Comparison of ENCODE assay signal across 12 cellular contexts in genomic region chr7:80884511-80885195, GRCh38. TPM values are rescaled to one million over a fixed set of nuclear protein-coding genes. Genes with fewer than 3 reads are reported as not detected.
DNase-seq lines count a peak whose midpoint lies in the region; ATAC-seq, FAIRE-seq and TF ChIP-seq lines count a peak whose summit lies in the region.
"Had no signal": no experiment of that assay in that cellular context is flagged by ENCODE, and none has a peak within 500 bp of the region (broad histone marks: within the 10 kb centered on the region; RNA-seq: fewer than 3 reads in every experiment).

No MANE protein-coding gene starts in this region.

- H3K27ac ChIP-seq in HCT116 (ENCODE audit: low read depth, low read length) (peak overlapping the region; percentile 83), ascending aorta (peak overlapping the region; percentile 68 to 70), keratinocyte (ENCODE audit: control insufficient read depth, insufficient read depth, low read length) (peak overlapping the region; percentile 62), smooth muscle cell (ENCODE audit: low read depth) (peak overlapping the region; percentile 98)

- no peaks in the 10 kb centered on the region; the same call in 1 of the 2 replicates for H3K79me2 ChIP-seq in HCT116 (ENCODE audit: insufficient read depth, low read length)
- peaks cover 36% of the 10 kb centered on the region for H3K79me2 ChIP-seq in keratinocyte (ENCODE audit: control insufficient read depth, insufficient read depth, low read length)
- no peaks in the 10 kb centered on the region for H3K79me2 ChIP-seq in smooth muscle cell (ENCODE audit: low read depth)

- no peak for TF ChIP-seq RAD21 in HCT116 (IDR thresholded peaks at IDR 0.05; ENCODE audit: low read depth)

- no peak for ATAC-seq in HCT116
- ATAC-seq in T-helper 17 cell, result no peak
- ATAC-seq in activated CD8-positive, alpha-beta T cell treated with anti-CD3 and anti-CD28 coated beads for 36 hours, result no peak

- peak overlapping the region in 1 of 2 experiments; percentile 15; a peak in 1 of 4 replicates for H3K4me3 ChIP-seq in HCT116 (replicated peaks in 1 of 2; ENCODE audit: low read depth in 1 of 2, low read length in 2 of 2)
- H3K4me3 ChIP-seq in ascending aorta, result no peak overlapping the region
- H3K4me3 ChIP-seq in keratinocyte (ENCODE audit: control insufficient read depth in 2 of 3, extremely low read depth in 1 of 3, insufficient read depth in 2 of 3, low read depth in 1 of 3, low read length in 3 of 3), result no peak overlapping the region
- H3K4me3 ChIP-seq in smooth muscle cell, result peak overlapping the region; percentile 16
- H3K4me3 ChIP-seq: adrenal gland, spleen had no signal

- no peaks in the 10 kb centered on the region for H3K9me1 ChIP-seq in keratinocyte (ENCODE audit: control insufficient read depth, extremely low read depth, insufficient read depth, low read length)

- BruUV-seq in HCT116 (replicated peaks; lab: Mats Ljungman, UMichigan), result no TSS peak

- H3K9ac ChIP-seq in HCT116 (ENCODE audit: low read length) (peak overlapping the region; percentile 24), keratinocyte (ENCODE audit: control insufficient read depth, extremely low read depth, insufficient read depth, low read length) (peak overlapping the region; percentile 19), smooth muscle cell (ENCODE audit: low read depth) (peak overlapping the region; percentile 15)

- H3K9me3 ChIP-seq in HCT116 (ENCODE audit: control insufficient read depth in 1 of 2, insufficient read depth in 1 of 2, low read depth in 1 of 2, low read length in 2 of 2) (no peaks in the 10 kb centered on the region), ascending aorta (no peaks in the 10 kb centered on the region), keratinocyte (ENCODE audit: control insufficient read depth, low read depth, low read length) (no peaks in the 10 kb centered on the region), smooth muscle cell (replicated peaks; ENCODE audit: low read depth) (no peaks in the 10 kb centered on the region), T-helper 17 cell (ENCODE audit: control insufficient read depth, low read length, poor library complexity, severe bottlenecking) (no peaks in the 10 kb centered on the region)
- H3K9me3 ChIP-seq: adrenal gland, spleen had no signal

- H3K4me1 Mint-ChIP-seq in T-helper 17 cell, result no peaks in the 10 kb centered on the region
- peaks cover 3% of the 10 kb centered on the region for H3K4me1 Mint-ChIP-seq in activated CD8-positive, alpha-beta T cell treated with anti-CD3 and anti-CD28 coated beads for 36 hours (ENCODE audit: low read depth)
- H3K4me1 Mint-ChIP-seq: CD4-positive, CD25-positive, alpha-beta regulatory T cell had no signal

- H3K36me3 Mint-ChIP-seq in T-helper 17 cell (ENCODE audit: low read depth), result no peaks in the 10 kb centered on the region
- H3K36me3 Mint-ChIP-seq in activated CD8-positive, alpha-beta T cell treated with anti-CD3 and anti-CD28 coated beads for 36 hours (ENCODE audit: low read depth), result no peaks in the 10 kb centered on the region
- H3K36me3 Mint-ChIP-seq: CD4-positive, CD25-positive, alpha-beta regulatory T cell had no signal

- WGBS in smooth muscle cell (ENCODE audit: low lambda C conversion rate), result 36% methylated on average over 6 of the region's 6 CpGs

- H3K4me2 ChIP-seq in HCT116 (ENCODE audit: low read length) (peak overlapping the region; percentile 51), keratinocyte (ENCODE audit: control insufficient read depth, extremely low read depth, insufficient read depth, low read depth, low read length) (no peak overlapping the region), smooth muscle cell (peak overlapping the region; percentile 63)

- no peak overlapping the region for H3K4me3 Mint-ChIP-seq in T-helper 17 cell
- no peak overlapping the region for H3K4me3 Mint-ChIP-seq in activated CD8-positive, alpha-beta T cell treated with anti-CD3 and anti-CD28 coated beads for 36 hours

- no peak for TF ChIP-seq POLR2A in HCT116 (IDR thresholded peaks at IDR 0.05; ENCODE audit: borderline replicate concordance, extremely low read depth, insufficient read depth, insufficient read length)

- H3K9me3 Mint-ChIP-seq in activated CD8-positive, alpha-beta T cell treated with anti-CD3 and anti-CD28 coated beads for 36 hours, result no peaks in the 10 kb centered on the region

- RAD21 ChIA-PET in HCT116 (lab: Charles Lee; ENCODE audit: low non-redundant PET in 1 of 2, low total read pairs in 2 of 2, uncharacterized antibody in 2 of 2, unreplicated experiment in 2 of 2), result no interaction called here

- peaks cover 21% of the 10 kb centered on the region for H3F3A ChIP-seq in smooth muscle cell (ENCODE audit: low read depth)

- H2AFZ ChIP-seq in HCT116 (ENCODE audit: low read depth, low read length, poor library complexity, severe bottlenecking), result peak overlapping the region; percentile 67
- no peak overlapping the region for H2AFZ ChIP-seq in keratinocyte (ENCODE audit: control insufficient read depth, low read length)
- H2AFZ ChIP-seq in smooth muscle cell (ENCODE audit: low read depth), result peak overlapping the region; percentile 76

- POLR2A ChIA-PET in HCT116 (lab: Charles Lee), result no interaction called here
- POLR2A ChIA-PET in activated CD8-positive, alpha-beta T cell treated with anti-CD3 and anti-CD28 coated beads for 36 hours (lab: Charles Lee), result no interaction called here

- H4K20me1 ChIP-seq in HCT116 (ENCODE audit: insufficient read depth) (no peaks in the 10 kb centered on the region), keratinocyte (ENCODE audit: control insufficient read depth, extremely low read depth, insufficient read depth, low read length) (no peaks in the 10 kb centered on the region), smooth muscle cell (ENCODE audit: low read depth) (no peaks in the 10 kb centered on the region)

- H3K36me3 ChIP-seq in HCT116 (ENCODE audit: control insufficient read depth in 1 of 2, insufficient read depth in 2 of 2, low read length in 2 of 2) (no peaks in the 10 kb centered on the region), ascending aorta (no peaks in the 10 kb centered on the region), keratinocyte (ENCODE audit: control insufficient read depth in 2 of 2, extremely low read depth in 1 of 2, insufficient read depth in 2 of 2, low read length in 2 of 2) (peaks cover 2 to 3% of the 10 kb centered on the region in 2 experiments), smooth muscle cell (ENCODE audit: low read depth) (no peaks in the 10 kb centered on the region)
- H3K36me3 ChIP-seq: adrenal gland, spleen had no signal

- no peaks in the 10 kb centered on the region for H3K27me3 Mint-ChIP-seq in T-helper 17 cell
- no peaks in the 10 kb centered on the region for H3K27me3 Mint-ChIP-seq in activated CD8-positive, alpha-beta T cell treated with anti-CD3 and anti-CD28 coated beads for 36 hours
- H3K27me3 Mint-ChIP-seq: CD4-positive, CD25-positive, alpha-beta regulatory T cell had no signal

- dilution Hi-C loops in keratinocyte (cut with MboI; ENCODE audit: extremely low pct_ligation_motif_present, low sequenced_read_pairs), result no loop called here

- intact Hi-C loops in HCT116 (cut with micrococcal nuclease), result no loop called here
- intact Hi-C loops in ascending aorta (cut with DNase I), result loop anchor here (5.0 kb wide), 1 partner anchor 162 kb away; no protein-coding TSS in a partner anchor
- intact Hi-C loops in activated CD8-positive, alpha-beta T cell treated with anti-CD3 and anti-CD28 coated beads for 36 hours (cut with micrococcal nuclease), result no loop called here

- CTCF ChIA-PET in HCT116 (lab: Charles Lee), result no interaction called here
- CTCF ChIA-PET in activated CD8-positive, alpha-beta T cell treated with anti-CD3 and anti-CD28 coated beads for 36 hours (lab: Charles Lee), result interaction anchor here (1.1 kb wide), 1 partner anchor 253 kb away, joined by 3 read pairs; no protein-coding TSS in a partner anchor

- H3K4me1 ChIP-seq in HCT116 (ENCODE audit: control insufficient read depth in 1 of 2, insufficient read depth in 2 of 2, low read length in 2 of 2) (peaks cover 55 to 65% of the 10 kb centered on the region in 2 experiments), ascending aorta (peaks cover 3 to 12% of the 10 kb centered on the region in 2 donors), keratinocyte (ENCODE audit: control insufficient read depth, extremely low read depth, insufficient read depth, low read length) (peaks cover 29% of the 10 kb centered on the region), smooth muscle cell (ENCODE audit: low read depth) (peaks cover 22% of the 10 kb centered on the region)

- FAIRE-seq in keratinocyte (lab: Jason Lieb, UNC), result peak; percentile 9

- H3K27me3 ChIP-seq in HCT116 (ENCODE audit: insufficient read depth, low read length), result no peaks in the 10 kb centered on the region
- no peaks in the 10 kb centered on the region for H3K27me3 ChIP-seq in ascending aorta
- no peaks in the 10 kb centered on the region for H3K27me3 ChIP-seq in keratinocyte (ENCODE audit: control insufficient read depth, extremely low read depth, insufficient read depth, low read length)
- H3K27me3 ChIP-seq in smooth muscle cell (ENCODE audit: low read depth), result no peaks in the 10 kb centered on the region
- H3K27me3 ChIP-seq: adrenal gland, spleen had no signal

- TF ChIP-seq CTCF in HCT116 (IDR thresholded peaks at IDR 0.05 in 2 of 3, conservative IDR thresholded peaks at IDR 0.05 in 1 of 3; ENCODE audit: borderline replicate concordance in 1 of 3, insufficient read depth in 1 of 3, low read depth in 2 of 3, low read length in 2 of 3) (no peak), ascending aorta (IDR thresholded peaks at IDR 0.05) (no peak), keratinocyte (optimal IDR thresholded peaks at IDR 0.05 in 1 of 3, IDR thresholded peaks at IDR 0.05 in 1 of 3, conservative IDR thresholded peaks at IDR 0.05 in 1 of 3; ENCODE audit: extremely low read depth in 1 of 3, insufficient read depth in 2 of 3, low read length in 3 of 3) (no peak), smooth muscle cell (IDR thresholded peaks at IDR 0.05; ENCODE audit: borderline replicate concordance, insufficient read depth, poor library complexity, severe bottlenecking) (no peak)
- TF ChIP-seq CTCF in activated CD8-positive, alpha-beta T cell treated with anti-CD3 and anti-CD28 coated beads for 36 hours (IDR thresholded peaks at IDR 0.05), result no peak

- DNase-seq in HCT116 (ENCODE audit: low read depth, low spot score) (no peak), ascending aorta (ENCODE audit: low spot score in 2 of 2) (no peak), keratinocyte (ENCODE audit: low read depth, low spot score) (no peak), smooth muscle cell (lab: John Stamatoyannopoulos, UW; ENCODE audit: unreplicated experiment) (no peak), T-helper 17 cell (no peak), DMS79 treated with DMSO at 0.1 percent for 48 hours (lab: John Stamatoyannopoulos, UW) (no peak)
- DNase-seq in activated CD8-positive, alpha-beta T cell treated with anti-CD3 and anti-CD28 coated beads for 36 hours, result no peak
- DNase-seq in activated CD8-positive, alpha-beta memory T cell treated with anti-CD3 and anti-CD28 coated beads for 24 hours, result no peak
- DNase-seq: activated CD8-positive, alpha-beta memory T cell treated with anti-CD3 and anti-CD28 coated beads, Interleukin-2, amount 50 U/mL, for 4 hours; adrenal gland; CD4-positive, CD25-positive, alpha-beta regulatory T cell; spleen had no signal

- H3K27ac Mint-ChIP-seq in T-helper 17 cell, result no peak overlapping the region
- no peak overlapping the region for H3K27ac Mint-ChIP-seq in activated CD8-positive, alpha-beta T cell treated with anti-CD3 and anti-CD28 coated beads for 36 hours
- H3K27ac Mint-ChIP-seq: CD4-positive, CD25-positive, alpha-beta regulatory T cell had no signal

- no peaks in the 10 kb centered on the region for H3K9me2 ChIP-seq in HCT116 (ENCODE audit: insufficient read depth)

RNA-seq across cellular contexts. Expression of gene SEMA3C, which starts 34.2 kb away (rescaled TPM):
- total RNA-seq in HCT116 (2021; ENCODE audit: unreplicated experiment) (25.3 TPM), ascending aorta (16.6 TPM), smooth muscle cell (280 and 295 TPM in 2 replicates), T-helper 17 cell (under 1 TPM; 0.26 to 0.62 TPM)
- polyA plus RNA-seq in HCT116 (2012), result 6.0 and 7.4 TPM in 2 replicates
- polyA plus RNA-seq in keratinocyte (142 to 200 TPM (median 190 TPM) in 3 replicates), smooth muscle cell (20.6 and 94.4 TPM in 2 replicates)
- 36.1 TPM for polyA plus RNA-seq in keratinocyte (2011; ENCODE audit: low read depth)
- 47.4 and 74.8 TPM in 2 replicates for polyA plus RNA-seq in keratinocyte (2011; cell fraction: cytosol; rRNA removed)
- 183 and 191 TPM in 2 replicates for polyA plus RNA-seq in keratinocyte (2011; cell fraction: nucleus; rRNA removed)
- 42.1 and 113 TPM in 2 replicates for polyA plus RNA-seq in keratinocyte (2012; ENCODE audit: low replicate concordance)
- 232 to 438 TPM (median 340 TPM) in 3 replicates for polyA minus RNA-seq in keratinocyte
- polyA minus RNA-seq in keratinocyte (2011; cell fraction: cytosol; rRNA and poly(A)+ RNA removed), result 167 TPM
- 443 and 1,012 TPM in 2 replicates for polyA minus RNA-seq in keratinocyte (2011; cell fraction: nucleus; rRNA and poly(A)+ RNA removed)
- total RNA-seq in activated CD8-positive, alpha-beta T cell treated with anti-CD3 and anti-CD28 coated beads for 36 hours, result not detected
- polyA plus RNA-seq: CD4-positive, CD25-positive, alpha-beta regulatory T cell had no signal

Comparison
In these comparisons a context has a peak if more than half of its experiments do, and no peak if none do; other contexts are left out.
1. RNA of gene SEMA3C, which starts 34.2 kb away (total RNA-seq): 280 to 295 TPM in smooth muscle cell; 25.3 TPM in HCT116 (single experiment), 16.6 TPM in ascending aorta (single experiment), 0.26 to 0.62 TPM in T-helper 17 cell and not detected in activated CD8-positive, alpha-beta T cell treated with anti-CD3 and anti-CD28 coated beads for 36 hours; every median in the first group is over 10 times any median in the second.
2. Peak in every context shown above with its lines, with median percentiles within 50 percentile points of each other: H3K27ac ChIP-seq and H3K9ac ChIP-seq.